ENCODE assay signal across 13 cellular contexts in genomic region chr12:105931762-105932587, GRCh38.
"Had no signal": no experiment of that assay in that cellular context is flagged by ENCODE, and none has a peak within 500 bp of the region (broad histone marks: within the 10 kb centered on the region; RNA-seq: fewer than 3 reads in every experiment).

No MANE protein-coding gene starts in this region.

- H3K4me3 Mint-ChIP-seq: T-helper 2 cell treated with Interferon-gamma antibody and Interleukin-4, amounts not matched to agents 5 μg/mL and 100 μg/mL, for 36 hours had no signal

- H3K27me3 ChIP-seq: brain microvascular endothelial cell, pancreas, tibial nerve had no signal

- H3K4me3 ChIP-seq: pancreas, tibial nerve had no signal

- H3K36me3 Mint-ChIP-seq: activated naive CD4-positive, alpha-beta T cell treated with anti-CD3 and anti-CD28 coated beads, Interleukin-2, amount 50 U/mL, for 72 hours had no signal

- H3K27ac ChIP-seq: brain microvascular endothelial cell, pancreas, tibial nerve had no signal

- FAIRE-seq: pancreas, small intestine had no signal

- DNase-seq: activated effector memory CD4-positive, alpha-beta T cell treated with Interleukin-2 at 50 U/mL for 16 hours; amniotic stem cell; brain microvascular endothelial cell; cerebellar nuclear complex; dermis blood vessel endothelial cell; pancreas; small intestine; SW 1271 had no signal

- H3K9me3 Mint-ChIP-seq: T-helper 2 cell treated with Interferon-gamma antibody and Interleukin-4, amounts not matched to agents 5 μg/mL and 100 μg/mL, for 36 hours had no signal

- H3K27ac Mint-ChIP-seq: activated naive CD4-positive, alpha-beta T cell treated with anti-CD3 and anti-CD28 coated beads, Interleukin-2, amount 50 U/mL, for 72 hours; T-helper 2 cell treated with Interferon-gamma antibody and Interleukin-4, amounts not matched to agents 5 μg/mL and 100 μg/mL, for 36 hours had no signal

- ATAC-seq: activated CD4-positive, CD25-positive, alpha-beta regulatory T cell treated with anti-CD3 and anti-CD28 coated beads, Interleukin-2, amount 50 U/mL, for 24 hours; activated naive CD4-positive, alpha-beta T cell treated with anti-CD3 and anti-CD28 coated beads, Interleukin-2, amount 50 U/mL, for 72 hours; esophagus mucosa; pancreas had no signal

- H3K4me1 ChIP-seq: pancreas, tibial nerve had no signal

- H3K9me3 ChIP-seq: pancreas, tibial nerve had no signal

- H3K36me3 ChIP-seq: brain microvascular endothelial cell, pancreas, tibial nerve had no signal
